ENCODE assay signal across 27 cellular contexts in genomic region chr13:48839171-48839570, GRCh38.
"Had no signal": no experiment of that assay in that cellular context is flagged by ENCODE, and none has a peak within 500 bp of the region (broad histone marks: within the 10 kb centered on the region; RNA-seq: fewer than 3 reads in every experiment).

No MANE protein-coding gene starts in this region.

- ATAC-seq: activated CD4-positive, alpha-beta T cell treated with anti-CD3 and anti-CD28 coated beads for 36 hours; activated naive CD4-positive, alpha-beta T cell treated with anti-CD3 and anti-CD28 coated beads, Interleukin-2, amount 50 U/mL, for 72 hours; activated T-cell treated with anti-CD3 and anti-CD28 coated beads, Interleukin-2, amount 50 U/mL, for 72 hours had no signal

- H3K9me3 ChIP-seq: ascending aorta, colonic mucosa had no signal

- H3K4me1 ChIP-seq: ascending aorta, breast epithelium, colonic mucosa, esophagus muscularis mucosa had no signal

- H3K27ac ChIP-seq: ascending aorta, breast epithelium, cardiac muscle cell, colonic mucosa, dorsolateral prefrontal cortex, esophagus muscularis mucosa had no signal

- H3K27me3 ChIP-seq: ascending aorta, breast epithelium, cardiac muscle cell, colonic mucosa, dorsolateral prefrontal cortex, esophagus muscularis mucosa had no signal

- DNase-seq: activated CD4-positive, alpha-beta memory T cell treated with anti-CD3 and anti-CD28 coated beads for 36 hours; activated CD4-positive, alpha-beta T cell treated with anti-CD3 and anti-CD28 coated beads for 36 hours; activated CD4-positive, alpha-beta T cell treated with anti-CD3 and anti-CD28 coated beads, Interleukin-2, amount 10 ng/mL, durations not matched to agents 24 days and 14 days; activated CD4-positive, CD25-positive, alpha-beta regulatory T cell; activated CD4-positive, CD25-positive, alpha-beta regulatory T cell treated with anti-CD3 and anti-CD28 coated beads, Interleukin-2, amount 50 U/mL, for 72 hours; activated CD8-positive, alpha-beta memory T cell treated with anti-CD3 and anti-CD28 coated beads, Interleukin-2, amount 50 U/mL, for 48 hours; activated gamma-delta T cell; activated naive CD4-positive, alpha-beta T cell; activated naive CD4-positive, alpha-beta T cell treated with anti-CD3 and anti-CD28 coated beads, Interleukin-2, amount 10 ng/mL, durations not matched to agents 7 days and 5 days; activated naive CD8-positive, alpha-beta T cell treated with anti-CD3 and anti-CD28 coated beads, Interleukin-2, amount 10 ng/mL, durations not matched to agents 7 days and 5 days; activated T-cell treated with anti-CD3 and anti-CD28 coated beads for 4 hours; activated T-cell treated with anti-CD3 and anti-CD28 coated beads, Interleukin-2, amount 50 U/mL, for 24 hours; activated T-cell treated with anti-CD3 and anti-CD28 coated beads, Interleukin-2, amount 50 U/mL, for 72 hours; central memory CD4-positive, alpha-beta T cell; cerebellar nuclear complex; colonic mucosa; dorsolateral prefrontal cortex; effector memory CD4-positive, alpha-beta T cell; endodermal cell; erythroblast; head of caudate nucleus; T-helper 2 cell had no signal

- H3K4me3 ChIP-seq: ascending aorta, breast epithelium, cardiac muscle cell, colonic mucosa, dorsolateral prefrontal cortex, esophagus muscularis mucosa had no signal

- H3K36me3 ChIP-seq: ascending aorta, breast epithelium, cardiac muscle cell, colonic mucosa, esophagus muscularis mucosa had no signal
